12 cellular contexts compared by ENCODE assay signal in genomic region chr1:203695116-203695515, GRCh38.
A peak's percentile ranks its signal among the peaks of the same experiment; 100 is the strongest.
DNase-seq lines count a peak whose midpoint lies in the region; ATAC-seq and TF ChIP-seq lines count a peak whose summit lies in the region.
"Had no signal": no experiment of that assay in that cellular context is flagged by ENCODE, and none has a peak within 500 bp of the region (broad histone marks: within the 10 kb centered on the region; RNA-seq: fewer than 3 reads in every experiment).

No MANE protein-coding gene starts in this region.

- no peak for DNase-seq in activated CD4-positive, alpha-beta memory T cell treated with anti-CD3 and anti-CD28 coated beads for 36 hours
- no peak for DNase-seq in activated CD4-positive, alpha-beta memory T cell treated with anti-CD3 and anti-CD28 coated beads, Interleukin-2, amount 10 ng/mL, durations not matched to agents 7 days and 5 days
- no peak for DNase-seq in T-cell
- no peak for DNase-seq in immature natural killer cell
- DNase-seq in tibial artery = peak; percentile 76 to 96
- DNase-seq in SK-N-DZ (ENCODE audit: low spot score) = no peak
- no peak for DNase-seq in brain microvascular endothelial cell
- DNase-seq: ACHN, Kasumi-1, NCI-H226, right lobe of liver had no signal

- intact Hi-C loops in activated CD4-positive, alpha-beta memory T cell treated with anti-CD3 and anti-CD28 coated beads for 36 hours (cut with micrococcal nuclease) = no loop called here
- intact Hi-C loops in tibial artery (cut with DNase I; ENCODE audit: low total_unique reads) = no loop called here

- H3K36me3 Mint-ChIP-seq in activated CD4-positive, alpha-beta memory T cell treated with anti-CD3 and anti-CD28 coated beads for 36 hours = peaks cover 15% of the 10 kb centered on the region
- peaks cover 56% of the 10 kb centered on the region for H3K36me3 Mint-ChIP-seq in activated CD4-positive, alpha-beta memory T cell treated with anti-CD3 and anti-CD28 coated beads, Interleukin-2, amount 10 ng/mL, durations not matched to agents 7 days and 5 days (ENCODE audit: low read depth)
- H3K36me3 Mint-ChIP-seq in T-cell (peaks cover 23% of the 10 kb centered on the region), immature natural killer cell (peaks cover 6 to 18% (median 15%) of the 10 kb centered on the region in 3 donors)

- TF ChIP-seq CTCF in tibial artery (IDR thresholded peaks at IDR 0.05) = peak in 1 of 2 experiments; percentile 12
- TF ChIP-seq CTCF in brain microvascular endothelial cell (IDR thresholded peaks at IDR 0.05; ENCODE audit: low read depth, low read length, missing control alignments) = no peak

- in situ Hi-C loops in brain microvascular endothelial cell (cut with HindIII; ENCODE audit: low pct_ligation_motif_present, low sequenced_read_pairs) = no loop called here

- peaks cover 0 to 78% (median 65%) of the 10 kb centered on the region in 4 donors for H3K4me1 ChIP-seq in tibial artery
- H3K4me1 ChIP-seq: right lobe of liver had no signal

- H3K36me3 ChIP-seq in tibial artery = peaks cover 13 to 21% (median 19%) of the 10 kb centered on the region in 3 donors
- peaks cover 14% of the 10 kb centered on the region for H3K36me3 ChIP-seq in brain microvascular endothelial cell (replicated peaks)

- H3K27ac Mint-ChIP-seq in activated CD4-positive, alpha-beta memory T cell treated with anti-CD3 and anti-CD28 coated beads for 36 hours = peak overlapping the region; percentile 47
- H3K27ac Mint-ChIP-seq in activated CD4-positive, alpha-beta memory T cell treated with anti-CD3 and anti-CD28 coated beads, Interleukin-2, amount 10 ng/mL, durations not matched to agents 7 days and 5 days = no peak overlapping the region
- H3K27ac Mint-ChIP-seq in T-cell = peak overlapping the region; percentile 57 to 87
- peak overlapping the region; percentile 35 to 83 (median 78) for H3K27ac Mint-ChIP-seq in immature natural killer cell

- ATAC-seq in T-cell (replicated peaks in 1 of 4) = no peak
- ATAC-seq in HG03571 (IDR thresholded peaks at IDR 0.05; ENCODE audit: unreplicated experiment) = no peak
- ATAC-seq: right lobe of liver had no signal

- no peaks in the 10 kb centered on the region for H3K9me3 ChIP-seq in tibial artery
- H3K9me3 ChIP-seq: right lobe of liver had no signal

- CTCF ChIA-PET in activated CD4-positive, alpha-beta memory T cell treated with anti-CD3 and anti-CD28 coated beads for 36 hours (lab: Charles Lee) = interaction anchor here (0.6 kb wide), 1 partner anchor 101 kb away, joined by 3 read pairs; no protein-coding TSS in a partner anchor
- CTCF ChIA-PET in activated CD4-positive, alpha-beta memory T cell treated with anti-CD3 and anti-CD28 coated beads, Interleukin-2, amount 10 ng/mL, durations not matched to agents 7 days and 5 days (lab: Charles Lee) = no interaction called here
- CTCF ChIA-PET in T-cell (lab: Charles Lee) = interaction anchor here in 1 of 2 donors (0.7 kb wide), 1 partner anchor 21 kb away, joined by 4 read pairs; no protein-coding TSS in a partner anchor

- no peak overlapping the region for H3K4me3 ChIP-seq in tibial artery
- H3K4me3 ChIP-seq in brain microvascular endothelial cell (ENCODE audit: low read depth, low read length) = no peak overlapping the region
- H3K4me3 ChIP-seq: right lobe of liver had no signal

- H3K4me1 Mint-ChIP-seq in activated CD4-positive, alpha-beta memory T cell treated with anti-CD3 and anti-CD28 coated beads for 36 hours (ENCODE audit: low read depth) = peaks cover 37% of the 10 kb centered on the region
- H3K4me1 Mint-ChIP-seq in activated CD4-positive, alpha-beta memory T cell treated with anti-CD3 and anti-CD28 coated beads, Interleukin-2, amount 10 ng/mL, durations not matched to agents 7 days and 5 days = peaks cover 51% of the 10 kb centered on the region
- H3K4me1 Mint-ChIP-seq in T-cell (peaks cover 19 to 60% (median 55%) of the 10 kb centered on the region in 3 donors), immature natural killer cell (peaks cover 62 to 73% of the 10 kb centered on the region in 2 donors)

- H3K4me3 Mint-ChIP-seq in activated CD4-positive, alpha-beta memory T cell treated with anti-CD3 and anti-CD28 coated beads for 36 hours = no peak overlapping the region
- H3K4me3 Mint-ChIP-seq in activated CD4-positive, alpha-beta memory T cell treated with anti-CD3 and anti-CD28 coated beads, Interleukin-2, amount 10 ng/mL, durations not matched to agents 7 days and 5 days = no peak overlapping the region
- H3K4me3 Mint-ChIP-seq in T-cell = no peak overlapping the region
- no peak overlapping the region for H3K4me3 Mint-ChIP-seq in immature natural killer cell

- no peaks in the 10 kb centered on the region for H3K27me3 Mint-ChIP-seq in activated CD4-positive, alpha-beta memory T cell treated with anti-CD3 and anti-CD28 coated beads for 36 hours
- H3K27me3 Mint-ChIP-seq in activated CD4-positive, alpha-beta memory T cell treated with anti-CD3 and anti-CD28 coated beads, Interleukin-2, amount 10 ng/mL, durations not matched to agents 7 days and 5 days = no peaks in the 10 kb centered on the region
- H3K27me3 Mint-ChIP-seq in T-cell (no peaks in the 10 kb centered on the region), immature natural killer cell (ENCODE audit: low read depth in 3 of 3) (peaks cover 1 to 2% (median 2%) of the 10 kb centered on the region in 3 donors)

- no peaks in the 10 kb centered on the region for H3K9me3 Mint-ChIP-seq in activated CD4-positive, alpha-beta memory T cell treated with anti-CD3 and anti-CD28 coated beads for 36 hours
- H3K9me3 Mint-ChIP-seq in activated CD4-positive, alpha-beta memory T cell treated with anti-CD3 and anti-CD28 coated beads, Interleukin-2, amount 10 ng/mL, durations not matched to agents 7 days and 5 days = no peaks in the 10 kb centered on the region
- H3K9me3 Mint-ChIP-seq in T-cell = no peaks in the 10 kb centered on the region
- no peaks in the 10 kb centered on the region for H3K9me3 Mint-ChIP-seq in immature natural killer cell

- peak overlapping the region; percentile 86 to 91 for H3K27ac ChIP-seq in tibial artery
- H3K27ac ChIP-seq in brain microvascular endothelial cell = no peak overlapping the region
- H3K27ac ChIP-seq: right lobe of liver had no signal

- H3K27me3 ChIP-seq in tibial artery = no peaks in the 10 kb centered on the region
- no peaks in the 10 kb centered on the region for H3K27me3 ChIP-seq in brain microvascular endothelial cell (replicated peaks)
- H3K27me3 ChIP-seq: right lobe of liver had no signal

- POLR2A ChIA-PET in activated CD4-positive, alpha-beta memory T cell treated with anti-CD3 and anti-CD28 coated beads for 36 hours (lab: Charles Lee) = no interaction called here
- POLR2A ChIA-PET in activated CD4-positive, alpha-beta memory T cell treated with anti-CD3 and anti-CD28 coated beads, Interleukin-2, amount 10 ng/mL, durations not matched to agents 7 days and 5 days (lab: Charles Lee) = no interaction called here
- POLR2A ChIA-PET in T-cell (lab: Charles Lee) = no interaction called here

Comparison
In these comparisons a context has a peak if more than half of its experiments do, and no peak if none do; other contexts are left out.
1. DNase-seq: peak in tibial artery (2 of 2); none in activated CD4-positive, alpha-beta memory T cell treated with anti-CD3 and anti-CD28 coated beads for 36 hours (single experiment), activated CD4-positive, alpha-beta memory T cell treated with anti-CD3 and anti-CD28 coated beads, Interleukin-2, amount 10 ng/mL, durations not matched to agents 7 days and 5 days (single experiment), T-cell (0 of 34), immature natural killer cell (0 of 3), SK-N-DZ (single experiment) and brain microvascular endothelial cell (single experiment).